21 cellular contexts compared by ENCODE assay signal in genomic region chr4:8512510-8512909, GRCh38.
DNase-seq lines count a peak whose midpoint lies in the region; ATAC-seq and TF ChIP-seq lines count a peak whose summit lies in the region.
"Had no signal": no experiment of that assay in that cellular context is flagged by ENCODE, and none has a peak within 500 bp of the region (broad histone marks: within the 10 kb centered on the region; RNA-seq: fewer than 3 reads in every experiment).

No MANE protein-coding gene starts in this region.

- H2AFZ ChIP-seq in trophoblast cell (ENCODE audit: insufficient read depth, low read length, poor library complexity): no peak overlapping the region

- H3K23ac ChIP-seq in trophoblast cell (ENCODE audit: low read length): no peak overlapping the region

- no peak overlapping the region for H4K91ac ChIP-seq in trophoblast cell (ENCODE audit: low read depth, low read length)

- no peak overlapping the region for H2BK12ac ChIP-seq in trophoblast cell (ENCODE audit: low read length)

- no peak for TF ChIP-seq CTCF in tibial artery (IDR thresholded peaks at IDR 0.05)

- no peaks in the 10 kb centered on the region for H3K79me1 ChIP-seq in trophoblast cell (ENCODE audit: low read length)

- DNase-seq in LHCN-M2 (ENCODE audit: low read depth): peak; percentile 68
- peak; percentile 52 for DNase-seq in myocyte (ENCODE audit: low read depth)
- peak; percentile 77 to 91 for DNase-seq in trophoblast cell
- DNase-seq in T1000 (lab: John Stamatoyannopoulos, UW): no peak
- DNase-seq in tibial artery: no peak
- DNase-seq in H7: no peak
- DNase-seq: 8988T; ACHN; AML-193; BE2C; Calu3; CD4-positive, alpha-beta T cell; CD8-positive, alpha-beta memory T cell; COR-L47; DMS153; DND-41; GOT3; HCEC 1CT had no signal

- no peak overlapping the region for H4K8ac ChIP-seq in trophoblast cell (ENCODE audit: low read depth, low read length)

- H3K4me3 ChIP-seq in trophoblast cell (ENCODE audit: low read depth, low read length) (no peak overlapping the region), tibial artery (no peak overlapping the region), H7 (ENCODE audit: insufficient read depth, low read depth, low read length) (no peak overlapping the region)
- H3K4me3 ChIP-seq: A549; BLaER1 treated with 17β-estradiol and CSF1 and Interleukin-3, amounts not matched to agents 10 nM and 100 nM had no signal

- no peak overlapping the region for H2BK5ac ChIP-seq in trophoblast cell (ENCODE audit: low read depth, low read length, poor library complexity)

- no peak overlapping the region for H3K14ac ChIP-seq in trophoblast cell (ENCODE audit: low read length)

- no peak overlapping the region for H3K9ac ChIP-seq in trophoblast cell (ENCODE audit: low read length)
- H3K9ac ChIP-seq: BLaER1 treated with 17β-estradiol and CSF1 and Interleukin-3, amounts not matched to agents 10 nM and 100 nM had no signal

- intact Hi-C loops in tibial artery (cut with DNase I; ENCODE audit: low total_unique reads): no loop called here

- H3K9me3 ChIP-seq in trophoblast cell (ENCODE audit: insufficient read depth, low read depth, low read length) (peaks cover 5% of the 10 kb centered on the region), tibial artery (no peaks in the 10 kb centered on the region)
- H3K9me3 ChIP-seq: A549, BE2C had no signal

- H2BK120ac ChIP-seq in trophoblast cell (ENCODE audit: insufficient read depth, low read length, poor library complexity): no peak overlapping the region

- H3K36me3 ChIP-seq in trophoblast cell (ENCODE audit: control insufficient read depth in 1 of 2, insufficient read depth in 2 of 2, low read length in 2 of 2) (no peaks in the 10 kb centered on the region), tibial artery (no peaks in the 10 kb centered on the region), H7 (replicated peaks; ENCODE audit: control insufficient read depth, insufficient read depth, low read length) (no peaks in the 10 kb centered on the region)
- H3K36me3 ChIP-seq: BE2C; BLaER1 treated with 17β-estradiol and CSF1 and Interleukin-3, amounts not matched to agents 10 nM and 100 nM had no signal

- H4K12ac ChIP-seq in trophoblast cell (ENCODE audit: low read depth, low read length): no peak overlapping the region

- H3K27ac ChIP-seq in trophoblast cell (ENCODE audit: low read depth, low read length) (no peak overlapping the region), tibial artery (no peak overlapping the region)
- H3K27ac ChIP-seq: A549; BLaER1 treated with 17β-estradiol and CSF1 and Interleukin-3, amounts not matched to agents 10 nM and 100 nM had no signal

- no CpG with 5 or more reads among the region's 11 CpGs for WGBS in trophoblast cell (ENCODE audit: extremely low coverage, insufficient coverage, insufficient read length)

- H3K27me3 ChIP-seq in trophoblast cell (ENCODE audit: insufficient read depth, low read length) (no peaks in the 10 kb centered on the region), tibial artery (no peaks in the 10 kb centered on the region), H7 (ENCODE audit: control insufficient read depth, insufficient read depth, low read length) (no peaks in the 10 kb centered on the region)
- H3K27me3 ChIP-seq: BE2C; BLaER1 treated with 17β-estradiol and CSF1 and Interleukin-3, amounts not matched to agents 10 nM and 100 nM had no signal

- no peak overlapping the region for H3K4ac ChIP-seq in trophoblast cell (ENCODE audit: low read depth, low read length)

- H3K4me2 ChIP-seq in trophoblast cell (ENCODE audit: low read length): no peak overlapping the region
- H3K4me2 ChIP-seq: A549; BLaER1 treated with 17β-estradiol and CSF1 and Interleukin-3, amounts not matched to agents 10 nM and 100 nM had no signal

- H3K18ac ChIP-seq in trophoblast cell (ENCODE audit: low read length): no peak overlapping the region

- H3K4me1 ChIP-seq in trophoblast cell (ENCODE audit: control insufficient read depth in 1 of 2, insufficient read depth in 2 of 2, low read length in 2 of 2) (no peaks in the 10 kb centered on the region), tibial artery (peaks cover 0 to 8% (median 3%) of the 10 kb centered on the region in 4 donors)
- H3K4me1 ChIP-seq: A549, BE2C had no signal

- no peak overlapping the region for H2AK5ac ChIP-seq in trophoblast cell (ENCODE audit: low read length)

- no peaks in the 10 kb centered on the region for H3K79me2 ChIP-seq in trophoblast cell (ENCODE audit: control insufficient read depth, insufficient read depth, low read length, poor library complexity)

- ATAC-seq in HG03108 (IDR thresholded peaks at IDR 0.05; ENCODE audit: unreplicated experiment): no peak
- ATAC-seq: A549 had no signal

Comparison
In these comparisons a context has a peak if more than half of its experiments do, and no peak if none do; other contexts are left out.
1. DNase-seq: peak in LHCN-M2 (single experiment), myocyte (single experiment) and trophoblast cell (2 of 2); none in T1000 (single experiment), tibial artery (0 of 2) and H7 (single experiment).